ENCODE assay signal across 12 cellular contexts in genomic region chr22:18067548-18068341, GRCh38. TPM values are rescaled to one million over a fixed set of nuclear protein-coding genes. Genes with fewer than 3 reads are reported as not detected.
DNase-seq lines count a peak whose midpoint lies in the region; ATAC-seq and TF ChIP-seq lines count a peak whose summit lies in the region.
"Had no signal": no experiment of that assay in that cellular context is flagged by ENCODE, and none has a peak within 500 bp of the region (broad histone marks: within the 10 kb centered on the region; RNA-seq: fewer than 3 reads in every experiment).

No MANE protein-coding gene starts in this region.

- H3K4me1 Mint-ChIP-seq in osteocyte (ENCODE audit: unreplicated experiment), result peaks cover 38% of the 10 kb centered on the region
- H3K4me1 Mint-ChIP-seq: central memory CD8-positive, alpha-beta T cell had no signal

- no peaks in the 10 kb centered on the region for H3K36me3 ChIP-seq in Peyer's patch
- H3K36me3 ChIP-seq in vagina, result no peaks in the 10 kb centered on the region
- H3K36me3 ChIP-seq: neutrophil had no signal

- TF ChIP-seq POLR2A in Peyer's patch (IDR thresholded peaks at IDR 0.05) (no peak), vagina (IDR thresholded peaks at IDR 0.05) (no peak)

- H3K4me1 ChIP-seq in Peyer's patch (peaks cover under 1 to 26% (median 14%) of the 10 kb centered on the region in 4 donors), vagina (peaks cover 10% of the 10 kb centered on the region)

- H3K4me3 Mint-ChIP-seq in osteocyte (ENCODE audit: unreplicated experiment), result no peak overlapping the region
- H3K4me3 Mint-ChIP-seq: central memory CD8-positive, alpha-beta T cell had no signal

- no peaks in the 10 kb centered on the region for H3K9me3 Mint-ChIP-seq in osteocyte (ENCODE audit: unreplicated experiment)
- H3K9me3 Mint-ChIP-seq: activated T-helper 2 cell treated with anti-CD3 and anti-CD28 coated beads, Interferon-gamma antibody, Interleukin-2, Interleukin-4, amounts not matched to agents 10 μg/mL and 5 μg/mL and 100 μg/mL, durations not matched to agents 14 hours and 24 hours and 36 hours; central memory CD8-positive, alpha-beta T cell had no signal

- no peaks in the 10 kb centered on the region for H3K27me3 Mint-ChIP-seq in osteocyte (ENCODE audit: unreplicated experiment)

- no peaks in the 10 kb centered on the region for H3K27me3 ChIP-seq in Peyer's patch
- H3K27me3 ChIP-seq in vagina, result no peaks in the 10 kb centered on the region

- H3K36me3 Mint-ChIP-seq in osteocyte (ENCODE audit: unreplicated experiment), result no peaks in the 10 kb centered on the region

- ATAC-seq in Right ventricle myocardium superior (ENCODE audit: poor library complexity) (peak; percentile 47), GM18870 (IDR thresholded peaks at IDR 0.05; ENCODE audit: unreplicated experiment) (no peak)
- ATAC-seq: HCT116 had no signal

- H3K9me3 ChIP-seq in Peyer's patch (no peaks in the 10 kb centered on the region), vagina (no peaks in the 10 kb centered on the region)
- H3K9me3 ChIP-seq: neutrophil had no signal

- TF ChIP-seq CTCF in Peyer's patch (IDR thresholded peaks at IDR 0.05) (no peak), osteocyte (IDR thresholded peaks at IDR 0.05) (no peak), vagina (IDR thresholded peaks at IDR 0.05) (no peak)

- H3K4me3 ChIP-seq in Peyer's patch (no peak overlapping the region), vagina (no peak overlapping the region)

- peak overlapping the region; percentile 73 for H3K27ac Mint-ChIP-seq in osteocyte (ENCODE audit: unreplicated experiment)
- H3K27ac Mint-ChIP-seq: activated T-helper 2 cell treated with anti-CD3 and anti-CD28 coated beads, Interferon-gamma antibody, Interleukin-2, Interleukin-4, amounts not matched to agents 10 μg/mL and 5 μg/mL and 100 μg/mL, durations not matched to agents 14 hours and 24 hours and 36 hours had no signal

- DNase-seq in Peyer's patch, result no peak
- DNase-seq in Right ventricle myocardium superior, result no peak
- DNase-seq in osteocyte (ENCODE audit: extremely low spot score, unreplicated experiment), result no peak
- no peak for DNase-seq in vagina (ENCODE audit: extremely low spot score in 2 of 2)
- no peak for DNase-seq in mucosa of gallbladder (ENCODE audit: low spot score)
- DNase-seq in A172 (ENCODE audit: low spot score), result no peak
- DNase-seq: activated CD4-positive, CD25-positive, alpha-beta regulatory T cell treated with anti-CD3 and anti-CD28 coated beads, Interleukin-2, amount 50 U/mL, for 72 hours had no signal

- intact Hi-C loops in Right ventricle myocardium superior (cut with DNase I) (no loop called here), vagina (cut with DNase I) (no loop called here)

- H3K27ac ChIP-seq in Peyer's patch (peak overlapping the region; percentile 19 to 76 (median 47)), vagina (peak overlapping the region; percentile 78)
- H3K27ac ChIP-seq: neutrophil had no signal

RNA-seq across cellular contexts. Expression of gene PEX26, which starts 10.0 kb away (rescaled TPM):
- total RNA-seq in Peyer's patch (100 to 1,000 TPM in 2 of 4 donors, 10 to 100 TPM in 2; 53.6 to 120 (median 102) TPM), Right ventricle myocardium superior (20.3 TPM), osteocyte (43.3 and 43.5 TPM in 2 replicates), vagina (25.5 TPM), mucosa of gallbladder (51.5 TPM)
- 12.4 and 15.9 TPM in 2 replicates for total RNA-seq in A172 (2014; rRNA removed; shearing (Covaris generic))

RNA-seq across cellular contexts. Expression of gene TUBA8, which starts 42.9 kb away (rescaled TPM):
- total RNA-seq in Peyer's patch (1 to 10 TPM in 2 of 4 donors, not detected in 2; 4.3 to 6.6 TPM), Right ventricle myocardium superior (247 TPM), osteocyte (1.8 TPM in 2 replicates), vagina (5.6 TPM), mucosa of gallbladder (2.1 TPM)
- 0.29 and 1.3 TPM in 2 replicates for total RNA-seq in A172 (2014; rRNA removed; shearing (Covaris generic))

RNA-seq across cellular contexts. Expression of gene MICAL3, which starts 43.4 kb away (rescaled TPM):
- total RNA-seq in Peyer's patch, result 10 to 100 TPM; 68.5 to 99.1 (median 88.7) TPM
- total RNA-seq in Right ventricle myocardium superior, result 78.9 TPM
- 44.2 and 47.9 TPM in 2 replicates for total RNA-seq in osteocyte
- total RNA-seq in vagina, result 35.1 TPM
- total RNA-seq in mucosa of gallbladder, result 61.4 TPM
- 13.4 and 15.2 TPM in 2 replicates for total RNA-seq in A172 (2014; rRNA removed; shearing (Covaris generic))

Comparison
In these comparisons a context has a peak if more than half of its experiments do, and no peak if none do; other contexts are left out.
1. RNA of gene TUBA8, which starts 42.9 kb away (total RNA-seq): 247 TPM in Right ventricle myocardium superior (single experiment); 5.6 TPM in vagina (single experiment), 4.3 to 6.6 TPM in Peyer's patch, 2.1 TPM in mucosa of gallbladder (single experiment), 1.8 TPM in osteocyte and 0.29 to 1.3 TPM in A172; every median in the first group is over 10 times any median in the second.